9 cellular contexts compared by ENCODE assay signal in genomic region chr12:26298785-26299621, GRCh38.
A peak's percentile ranks its signal among the peaks of the same experiment; 100 is the strongest.
DNase-seq lines count a peak whose midpoint lies in the region; ATAC-seq and TF ChIP-seq lines count a peak whose summit lies in the region.
"Had no signal": no experiment of that assay in that cellular context is flagged by ENCODE, and none has a peak within 500 bp of the region (broad histone marks: within the 10 kb centered on the region; RNA-seq: fewer than 3 reads in every experiment).

No MANE protein-coding gene starts in this region.

- H3K4me1 ChIP-seq in Panc1 (ENCODE audit: control insufficient read depth, insufficient read depth, low read length) (peaks cover 14% of the 10 kb centered on the region), mesodermal cell (ENCODE audit: control insufficient read depth, insufficient read depth, low read length, poor library complexity, severe bottlenecking) (peaks cover 14% of the 10 kb centered on the region)

- in situ Hi-C loops in Panc1 (cut with HindIII; ENCODE audit: low pct_unique_long_range_greater_than_20kb, low sequenced_read_pairs) = no loop called here

- peaks cover 21% of the 10 kb centered on the region for H3K27me3 Mint-ChIP-seq in dendritic cell treated with granulocyte-macrophage colony-stimulating factor and Interleukin-4, amounts not matched to agents 40 ng/mL and 50 ng/mL, for 4 days

- H3K9me3 ChIP-seq in Panc1 (ENCODE audit: control insufficient read depth, insufficient read depth, low read depth, low read length) (no peaks in the 10 kb centered on the region), mesodermal cell (ENCODE audit: control insufficient read depth, low read length) (no peaks in the 10 kb centered on the region)

- ATAC-seq in GM19025 (IDR thresholded peaks at IDR 0.05; ENCODE audit: low read depth, unreplicated experiment) = peak; percentile 99
- peak; percentile 99 for ATAC-seq in HG03064 (IDR thresholded peaks at IDR 0.05; ENCODE audit: low read depth, unreplicated experiment)
- ATAC-seq in Panc1 = peak; percentile 96

- no peaks in the 10 kb centered on the region for H3K36me3 Mint-ChIP-seq in dendritic cell treated with granulocyte-macrophage colony-stimulating factor and Interleukin-4, amounts not matched to agents 40 ng/mL and 50 ng/mL, for 4 days (ENCODE audit: low read depth)

- peak; percentile 22; the same call in 1 of the 2 replicates for TF ChIP-seq CTCF in Panc1 (IDR thresholded peaks at IDR 0.05)

- DNase-seq in Ammon's horn (ENCODE audit: low spot score) (peak; percentile 63), Panc1 (ENCODE audit: low read depth, low spot score) (peak; percentile 97), NCI-H524 treated with DMSO at 0.1 percent for 48 hours (lab: John Stamatoyannopoulos, UW) (no peak), activated gamma-delta T cell (lab: John Stamatoyannopoulos, UW) (no peak)

- no TSS peak for BruUV-seq in Panc1 (replicated peaks; lab: Mats Ljungman, UMichigan)

- intact Hi-C loops in Panc1 (cut with micrococcal nuclease; ENCODE audit: unreplicated experiment) = no loop called here
- intact Hi-C loops in dendritic cell treated with granulocyte-macrophage colony-stimulating factor and Interleukin-4, amounts not matched to agents 40 ng/mL and 50 ng/mL, for 4 days (cut with micrococcal nuclease) = loop anchor here (1.0 kb wide), 1 partner anchor 25 kb away; no protein-coding TSS in a partner anchor

- 71 to 78% methylated on average over 2 to 4 of the region's 6 CpGs for WGBS in mesodermal cell (ENCODE audit: insufficient coverage in 2 of 2), 2 experiments

- H3K4me1 Mint-ChIP-seq in dendritic cell treated with granulocyte-macrophage colony-stimulating factor and Interleukin-4, amounts not matched to agents 40 ng/mL and 50 ng/mL, for 4 days (ENCODE audit: low read depth) = peaks cover 39% of the 10 kb centered on the region

- H3K36me3 ChIP-seq in Panc1 (ENCODE audit: control insufficient read depth, insufficient read depth, low read length) = no peaks in the 10 kb centered on the region
- no peaks in the 10 kb centered on the region for H3K36me3 ChIP-seq in mesodermal cell (ENCODE audit: control insufficient read depth, insufficient read depth, low read length)

- H3K4me3 ChIP-seq in Panc1 (ENCODE audit: low read depth in 2 of 2, low read length in 2 of 2) (peak overlapping the region in 1 of 2 experiments; percentile 29; a peak in 2 of 4 replicates), mesodermal cell (ENCODE audit: extremely low read depth, insufficient read depth, low read length, poor library complexity, severe bottlenecking) (no peak overlapping the region)

- no peaks in the 10 kb centered on the region for H3K27me3 ChIP-seq in Panc1 (ENCODE audit: control insufficient read depth, insufficient read depth, low read length)

- H3K27ac ChIP-seq in Panc1 (ENCODE audit: low read length) = peak overlapping the region; percentile 49
- peak overlapping the region; percentile 78 for H3K27ac ChIP-seq in mesodermal cell (ENCODE audit: low read depth, low read length, severe bottlenecking)

- CTCF ChIA-PET in Panc1 (lab: Charles Lee) = interaction anchor here (0.6 to 0.7 kb wide), 2 partner anchors 17 to 132 kb away, joined by 3 to 4 read pairs; no protein-coding TSS in a partner anchor

- POLR2A ChIA-PET in Panc1 (lab: Charles Lee) = interaction anchor here (0.6 kb wide), 2 partner anchors 109 to 458 kb away, joined by 3 to 4 read pairs; no protein-coding TSS in a partner anchor

- peak overlapping the region; percentile 9 for H3K27ac Mint-ChIP-seq in dendritic cell treated with granulocyte-macrophage colony-stimulating factor and Interleukin-4, amounts not matched to agents 40 ng/mL and 50 ng/mL, for 4 days
- H3K27ac Mint-ChIP-seq: nephron had no signal

- no peak overlapping the region for H3K4me3 Mint-ChIP-seq in dendritic cell treated with granulocyte-macrophage colony-stimulating factor and Interleukin-4, amounts not matched to agents 40 ng/mL and 50 ng/mL, for 4 days
- H3K4me3 Mint-ChIP-seq: nephron had no signal

- no peaks in the 10 kb centered on the region for H3K9me3 Mint-ChIP-seq in dendritic cell treated with granulocyte-macrophage colony-stimulating factor and Interleukin-4, amounts not matched to agents 40 ng/mL and 50 ng/mL, for 4 days
- H3K9me3 Mint-ChIP-seq: nephron had no signal

Comparison
In these comparisons a context has a peak if more than half of its experiments do, and no peak if none do; other contexts are left out.
1. DNase-seq: peak in Ammon's horn (single experiment) and Panc1 (single experiment); none in NCI-H524 treated with DMSO at 0.1 percent for 48 hours (single experiment) and activated gamma-delta T cell (single experiment).
2. Peak in every context shown above with its lines, with median percentiles within 50 percentile points of each other: ATAC-seq.